9 cellular contexts compared by ENCODE assay signal in genomic region chr5:160105686-160106085, GRCh38. TPM values are rescaled to one million over a fixed set of nuclear protein-coding genes. Genes with fewer than 3 reads are reported as not detected.
DNase-seq lines count a peak whose midpoint lies in the region; ATAC-seq and TF ChIP-seq lines count a peak whose summit lies in the region.
"Had no signal": no experiment of that assay in that cellular context is flagged by ENCODE, and none has a peak within 500 bp of the region (broad histone marks: within the 10 kb centered on the region; RNA-seq: fewer than 3 reads in every experiment).

No MANE protein-coding gene starts in this region.

- POLR2A ChIA-PET in WTC11 (lab: Charles Lee) = interaction anchor here (0.6 kb wide), 1 partner anchor 82 kb away, joined by 5 read pairs; no protein-coding TSS in a partner anchor

- DNase-seq in AML-193 (lab: John Stamatoyannopoulos, UW) (peak; percentile 52 to 69), WTC11 (ENCODE audit: low spot score) (no peak), AG08396 (ENCODE audit: low spot score) (no peak), heart right ventricle (no peak), sciatic nerve (ENCODE audit: low spot score) (no peak)
- DNase-seq: ovary had no signal

- ATAC-seq in GM19043 (IDR thresholded peaks at IDR 0.05; ENCODE audit: low read depth, unreplicated experiment) (peak; percentile 89), HG03097 (IDR thresholded peaks at IDR 0.05; ENCODE audit: low FRiP score, unreplicated experiment) (peak; percentile 72), WTC11 (no peak), HG02970 (IDR thresholded peaks at IDR 0.05; ENCODE audit: low FRiP score, unreplicated experiment) (no peak), heart right ventricle (no peak), sciatic nerve (no peak)

- peaks cover 45% of the 10 kb centered on the region for H3K36me3 Mint-ChIP-seq in WTC11

- H3K4me3 Mint-ChIP-seq in WTC11 = no peak overlapping the region

- H3K27me3 ChIP-seq in heart right ventricle = no peaks in the 10 kb centered on the region
- H3K27me3 ChIP-seq: ovary had no signal

- H3K4me1 ChIP-seq in heart right ventricle = peaks cover 0 to 36% (median 16%) of the 10 kb centered on the region in 9 donors

- H3K27ac Mint-ChIP-seq in WTC11 = peak overlapping the region; percentile 71

- H3K4me3 ChIP-seq in heart right ventricle = no peak overlapping the region
- H3K4me3 ChIP-seq: ovary had no signal

- TF ChIP-seq CTCF in WTC11 (IDR thresholded peaks at IDR 0.05) (no peak), heart right ventricle (IDR thresholded peaks at IDR 0.05) (no peak)

- intact Hi-C loops in heart right ventricle (cut with DNase I) = loop anchor here in 1 of 10 donors (10.0 kb wide), 1 partner anchor 279 kb away; no protein-coding TSS in a partner anchor
- intact Hi-C loops in sciatic nerve (cut with DNase I) = no loop called here

- no peaks in the 10 kb centered on the region for H3K9me3 ChIP-seq in heart right ventricle
- H3K9me3 ChIP-seq: ovary had no signal

- H3K9me3 Mint-ChIP-seq in WTC11 = no peaks in the 10 kb centered on the region

- peaks cover 0 to 54% (median 0%) of the 10 kb centered on the region in 9 donors for H3K36me3 ChIP-seq in heart right ventricle
- H3K36me3 ChIP-seq: ovary had no signal

- no peak overlapping the region for H3K27ac ChIP-seq in heart right ventricle
- H3K27ac ChIP-seq: ovary had no signal

- H3K4me1 Mint-ChIP-seq in WTC11 = peaks cover 16% of the 10 kb centered on the region

- 88 to 93% methylated on average over 2 of the region's 2 CpGs for WGBS in heart right ventricle, 2 donors

- CTCF ChIA-PET in WTC11 (lab: Charles Lee) = interaction anchor here (2.8 kb wide), 1 partner anchor 84 kb away, joined by 7 read pairs; no protein-coding TSS in a partner anchor

- H3K27me3 Mint-ChIP-seq in WTC11 (ENCODE audit: low read depth) = no peaks in the 10 kb centered on the region

TF ChIP-seq in WTC11, 78 proteins besides CTCF, POLR2A, EP300 and RAD21:
- no peak for TF ChIP-seq NR1H2 (CRISPR knock-in tag; IDR thresholded peaks at IDR 0.05)
- no peak for TF ChIP-seq JUN (CRISPR knock-in tag; IDR thresholded peaks at IDR 0.05)
- TF ChIP-seq SMAD3 (CRISPR knock-in tag; IDR thresholded peaks at IDR 0.05; ENCODE audit: borderline replicate concordance) = no peak
- no peak for TF ChIP-seq SMAD4 (CRISPR knock-in tag; IDR thresholded peaks at IDR 0.05)
- TF ChIP-seq GRHL2 (CRISPR knock-in tag; IDR thresholded peaks at IDR 0.05; ENCODE audit: insufficient replicate concordance, severe bottlenecking) = no peak

RNA-seq across cellular contexts. Expression of gene PWWP2A, which starts 13.6 kb away (rescaled TPM):
- total RNA-seq in WTC11 (2021) (61.1 to 63.8 TPM (median 62.4 TPM) in 3 replicates), heart right ventricle (10 to 100 TPM in 9 of 10 donors, 1 to 10 TPM in 1; 8.2 to 14.7 (median 12.4) TPM), sciatic nerve (26.6 TPM)
- 1 to 10 TPM; 4.5 to 9.8 TPM for polyA plus RNA-seq in heart right ventricle

Comparison
In these comparisons a context has a peak if more than half of its experiments do, and no peak if none do; other contexts are left out.
1. DNase-seq: peak in AML-193 (2 of 2); none in WTC11 (single experiment), AG08396 (single experiment), heart right ventricle (0 of 2) and sciatic nerve (single experiment).
2. ATAC-seq: peak in GM19043 (single experiment) and HG03097 (single experiment); none in WTC11 (single experiment), HG02970 (single experiment), heart right ventricle (0 of 8) and sciatic nerve (single experiment).